In the genomic region with DNA sequence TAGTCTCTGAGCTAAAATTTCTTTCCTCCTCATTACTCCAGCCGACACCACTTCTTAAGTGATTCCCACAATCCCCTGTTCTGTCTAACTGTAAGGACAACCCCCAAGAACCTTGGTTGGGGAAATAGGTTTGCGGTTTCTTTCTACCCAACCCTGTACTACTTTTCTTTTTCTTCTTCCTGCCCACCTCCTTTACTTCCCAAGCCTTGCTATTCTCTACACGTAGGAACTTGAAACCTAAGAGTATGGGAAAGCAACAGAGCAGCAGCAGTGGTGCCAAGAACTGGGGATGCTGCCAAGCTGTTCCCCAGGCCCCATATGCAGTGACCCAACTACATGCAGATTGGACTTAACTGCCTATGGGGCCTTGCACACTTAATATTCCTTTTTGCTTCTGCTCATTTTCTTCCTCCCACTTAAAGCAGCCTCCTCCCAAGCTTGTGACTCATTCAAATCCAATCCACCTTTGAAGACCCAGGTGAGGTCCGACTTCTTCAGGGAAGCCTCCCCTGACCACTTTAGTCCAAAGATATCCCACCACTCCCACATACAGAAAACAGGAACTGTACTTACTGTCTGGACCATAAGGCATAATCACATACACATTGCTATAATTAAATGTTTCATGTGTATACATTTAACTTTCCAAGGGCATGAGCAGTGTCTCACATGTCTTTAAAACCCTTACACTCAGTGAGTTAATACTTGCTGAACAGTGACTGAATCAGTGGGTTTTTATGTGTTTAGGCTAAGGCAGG, we compare ENCODE assay signal across 1 cellular context.
TF ChIP-seq lines count a peak whose summit lies in the region.

No MANE protein-coding gene starts in this region.

TF ChIP-seq in GM23338, 12 proteins besides CTCF, POLR2A, EP300 and RAD21 (continued from another document):
- TF ChIP-seq, protein P1, sequence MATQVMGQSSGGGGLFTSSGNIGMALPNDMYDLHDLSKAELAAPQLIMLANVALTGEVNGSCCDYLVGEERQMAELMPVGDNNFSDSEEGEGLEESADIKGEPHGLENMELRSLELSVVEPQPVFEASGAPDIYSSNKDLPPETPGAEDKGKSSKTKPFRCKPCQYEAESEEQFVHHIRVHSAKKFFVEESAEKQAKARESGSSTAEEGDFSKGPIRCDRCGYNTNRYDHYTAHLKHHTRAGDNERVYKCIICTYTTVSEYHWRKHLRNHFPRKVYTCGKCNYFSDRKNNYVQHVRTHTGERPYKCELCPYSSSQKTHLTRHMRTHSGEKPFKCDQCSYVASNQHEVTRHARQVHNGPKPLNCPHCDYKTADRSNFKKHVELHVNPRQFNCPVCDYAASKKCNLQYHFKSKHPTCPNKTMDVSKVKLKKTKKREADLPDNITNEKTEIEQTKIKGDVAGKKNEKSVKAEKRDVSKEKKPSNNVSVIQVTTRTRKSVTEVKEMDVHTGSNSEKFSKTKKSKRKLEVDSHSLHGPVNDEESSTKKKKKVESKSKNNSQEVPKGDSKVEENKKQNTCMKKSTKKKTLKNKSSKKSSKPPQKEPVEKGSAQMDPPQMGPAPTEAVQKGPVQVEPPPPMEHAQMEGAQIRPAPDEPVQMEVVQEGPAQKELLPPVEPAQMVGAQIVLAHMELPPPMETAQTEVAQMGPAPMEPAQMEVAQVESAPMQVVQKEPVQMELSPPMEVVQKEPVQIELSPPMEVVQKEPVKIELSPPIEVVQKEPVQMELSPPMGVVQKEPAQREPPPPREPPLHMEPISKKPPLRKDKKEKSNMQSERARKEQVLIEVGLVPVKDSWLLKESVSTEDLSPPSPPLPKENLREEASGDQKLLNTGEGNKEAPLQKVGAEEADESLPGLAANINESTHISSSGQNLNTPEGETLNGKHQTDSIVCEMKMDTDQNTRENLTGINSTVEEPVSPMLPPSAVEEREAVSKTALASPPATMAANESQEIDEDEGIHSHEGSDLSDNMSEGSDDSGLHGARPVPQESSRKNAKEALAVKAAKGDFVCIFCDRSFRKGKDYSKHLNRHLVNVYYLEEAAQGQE (IDR thresholded peaks at IDR 0.05; ENCODE audit: unreplicated experiment) = no peak
- no peak for TF ChIP-seq EZH2phosphoT487 (IDR thresholded peaks at IDR 0.05; ENCODE audit: unreplicated experiment)
- TF ChIP-seq STAT1 (IDR thresholded peaks at IDR 0.05; ENCODE audit: unreplicated experiment) = no peak
- TF ChIP-seq, protein P2, sequence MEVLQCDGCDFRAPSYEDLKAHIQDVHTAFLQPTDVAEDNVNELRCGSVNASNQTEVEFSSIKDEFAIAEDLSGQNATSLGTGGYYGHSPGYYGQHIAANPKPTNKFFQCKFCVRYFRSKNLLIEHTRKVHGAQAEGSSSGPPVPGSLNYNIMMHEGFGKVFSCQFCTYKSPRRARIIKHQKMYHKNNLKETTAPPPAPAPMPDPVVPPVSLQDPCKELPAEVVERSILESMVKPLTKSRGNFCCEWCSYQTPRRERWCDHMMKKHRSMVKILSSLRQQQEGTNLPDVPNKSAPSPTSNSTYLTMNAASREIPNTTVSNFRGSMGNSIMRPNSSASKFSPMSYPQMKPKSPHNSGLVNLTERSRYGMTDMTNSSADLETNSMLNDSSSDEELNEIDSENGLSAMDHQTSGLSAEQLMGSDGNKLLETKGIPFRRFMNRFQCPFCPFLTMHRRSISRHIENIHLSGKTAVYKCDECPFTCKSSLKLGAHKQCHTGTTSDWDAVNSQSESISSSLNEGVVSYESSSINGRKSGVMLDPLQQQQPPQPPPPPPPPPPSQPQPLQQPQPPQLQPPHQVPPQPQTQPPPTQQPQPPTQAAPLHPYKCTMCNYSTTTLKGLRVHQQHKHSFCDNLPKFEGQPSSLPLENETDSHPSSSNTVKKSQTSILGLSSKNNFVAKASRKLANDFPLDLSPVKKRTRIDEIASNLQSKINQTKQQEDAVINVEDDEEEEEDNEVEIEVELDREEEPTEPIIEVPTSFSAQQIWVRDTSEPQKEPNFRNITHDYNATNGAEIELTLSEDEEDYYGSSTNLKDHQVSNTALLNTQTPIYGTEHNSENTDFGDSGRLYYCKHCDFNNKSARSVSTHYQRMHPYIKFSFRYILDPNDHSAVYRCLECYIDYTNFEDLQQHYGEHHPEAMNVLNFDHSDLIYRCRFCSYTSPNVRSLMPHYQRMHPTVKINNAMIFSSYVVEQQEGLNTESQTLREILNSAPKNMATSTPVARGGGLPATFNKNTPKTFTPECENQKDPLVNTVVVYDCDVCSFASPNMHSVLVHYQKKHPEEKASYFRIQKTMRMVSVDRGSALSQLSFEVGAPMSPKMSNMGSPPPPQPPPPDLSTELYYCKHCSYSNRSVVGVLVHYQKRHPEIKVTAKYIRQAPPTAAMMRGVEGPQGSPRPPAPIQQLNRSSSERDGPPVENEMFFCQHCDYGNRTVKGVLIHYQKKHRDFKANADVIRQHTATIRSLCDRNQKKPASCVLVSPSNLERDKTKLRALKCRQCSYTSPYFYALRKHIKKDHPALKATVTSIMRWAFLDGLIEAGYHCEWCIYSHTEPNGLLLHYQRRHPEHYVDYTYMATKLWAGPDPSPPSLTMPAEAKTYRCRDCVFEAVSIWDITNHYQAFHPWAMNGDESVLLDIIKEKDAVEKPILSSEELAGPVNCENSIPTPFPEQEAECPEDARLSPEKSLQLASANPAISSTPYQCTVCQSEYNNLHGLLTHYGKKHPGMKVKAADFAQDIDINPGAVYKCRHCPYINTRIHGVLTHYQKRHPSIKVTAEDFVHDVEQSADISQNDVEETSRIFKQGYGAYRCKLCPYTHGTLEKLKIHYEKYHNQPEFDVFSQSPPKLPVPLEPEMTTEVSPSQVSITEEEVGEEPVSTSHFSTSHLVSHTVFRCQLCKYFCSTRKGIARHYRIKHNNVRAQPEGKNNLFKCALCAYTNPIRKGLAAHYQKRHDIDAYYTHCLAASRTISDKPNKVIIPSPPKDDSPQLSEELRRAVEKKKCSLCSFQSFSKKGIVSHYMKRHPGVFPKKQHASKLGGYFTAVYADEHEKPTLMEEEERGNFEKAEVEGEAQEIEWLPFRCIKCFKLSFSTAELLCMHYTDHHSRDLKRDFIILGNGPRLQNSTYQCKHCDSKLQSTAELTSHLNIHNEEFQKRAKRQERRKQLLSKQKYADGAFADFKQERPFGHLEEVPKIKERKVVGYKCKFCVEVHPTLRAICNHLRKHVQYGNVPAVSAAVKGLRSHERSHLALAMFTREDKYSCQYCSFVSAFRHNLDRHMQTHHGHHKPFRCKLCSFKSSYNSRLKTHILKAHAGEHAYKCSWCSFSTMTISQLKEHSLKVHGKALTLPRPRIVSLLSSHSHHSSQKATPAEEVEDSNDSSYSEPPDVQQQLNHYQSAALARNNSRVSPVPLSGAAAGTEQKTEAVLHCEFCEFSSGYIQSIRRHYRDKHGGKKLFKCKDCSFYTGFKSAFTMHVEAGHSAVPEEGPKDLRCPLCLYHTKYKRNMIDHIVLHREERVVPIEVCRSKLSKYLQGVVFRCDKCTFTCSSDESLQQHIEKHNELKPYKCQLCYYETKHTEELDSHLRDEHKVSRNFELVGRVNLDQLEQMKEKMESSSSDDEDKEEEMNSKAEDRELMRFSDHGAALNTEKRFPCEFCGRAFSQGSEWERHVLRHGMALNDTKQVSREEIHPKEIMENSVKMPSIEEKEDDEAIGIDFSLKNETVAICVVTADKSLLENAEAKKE (CRISPR knock-in tag; IDR thresholded peaks at IDR 0.05) = no peak
